In genomic region chr6:96811136-96811535, GRCh38 we compare ENCODE assay signal across 18 cellular contexts. TPM values are rescaled to one million over a fixed set of nuclear protein-coding genes. Genes with fewer than 3 reads are reported as not detected.
A peak's percentile ranks its signal among the peaks of the same experiment; 100 is the strongest.
DNase-seq lines count a peak whose midpoint lies in the region; ATAC-seq and TF ChIP-seq lines count a peak whose summit lies in the region.
"Had no signal": no experiment of that assay in that cellular context is flagged by ENCODE, and none has a peak within 500 bp of the region (broad histone marks: within the 10 kb centered on the region; RNA-seq: fewer than 3 reads in every experiment).

No MANE protein-coding gene starts in this region.

- H3K79me2 ChIP-seq in mammary epithelial cell (ENCODE audit: insufficient read depth, low read length) (no peaks in the 10 kb centered on the region), neural progenitor cell (ENCODE audit: low read depth) (peaks cover 50% of the 10 kb centered on the region)

- BruUV-seq in mammary epithelial cell (replicated peaks; lab: Mats Ljungman, UMichigan) (no TSS peak), MCF 10A (replicated peaks; lab: Mats Ljungman, UMichigan) (no TSS peak)

- ATAC-seq in psoas muscle: no peak
- ATAC-seq in GM18861 (IDR thresholded peaks at IDR 0.05; ENCODE audit: unreplicated experiment): no peak
- no peak for ATAC-seq in lower lobe of right lung
- ATAC-seq: Right ventricle myocardium inferior had no signal

- H3K27ac Mint-ChIP-seq in MCF 10A (ENCODE audit: low read depth, unreplicated experiment) (no peak overlapping the region), neural progenitor cell (no peak overlapping the region)
- H3K27ac Mint-ChIP-seq: CD8-positive, alpha-beta memory T cell had no signal

- H3K4me2 ChIP-seq in mammary epithelial cell (ENCODE audit: insufficient read depth, low read depth, low read length) (peak overlapping the region; percentile 18), neural progenitor cell (no peak overlapping the region)

- H3K9ac ChIP-seq in mammary epithelial cell (ENCODE audit: insufficient read depth, low read length) (no peak overlapping the region), neural progenitor cell (no peak overlapping the region)

- dilution Hi-C loops in mammary epithelial cell (cut with HindIII; ENCODE audit: low sequenced_read_pairs): no loop called here

- H3K27me3 Mint-ChIP-seq in MCF 10A (ENCODE audit: insufficient read depth, unreplicated experiment) (peaks cover 15% of the 10 kb centered on the region), neural progenitor cell (ENCODE audit: insufficient read depth, low read depth) (no peaks in the 10 kb centered on the region)

- H3K4me1 Mint-ChIP-seq in MCF 10A (ENCODE audit: insufficient read depth, unreplicated experiment) (no peaks in the 10 kb centered on the region), neural progenitor cell (peaks cover under 1% of the 10 kb centered on the region)

- CTCF ChIA-PET in mammary epithelial cell (lab: Charles Lee; ENCODE audit: low non-redundant PET): no interaction called here
- CTCF ChIA-PET in MCF 10A (lab: Yijun Ruan, JAX): interaction anchor here (0.6 kb wide), 1 partner anchor 88 kb away, joined by 3 read pairs; no protein-coding TSS in a partner anchor

- 24% methylated on average over 5 of the region's 5 CpGs for WGBS in mammary epithelial cell (ENCODE audit: low coverage, missing lambda C conversion rate)
- WGBS in urinary bladder: 86% methylated on average over 5 of the region's 5 CpGs
- WGBS in psoas muscle, 3 donors: 86 to 89% (median 89%) methylated on average over 5 of the region's 5 CpGs

- H3K27me3 ChIP-seq in mammary epithelial cell (ENCODE audit: insufficient read depth, low read length) (no peaks in the 10 kb centered on the region), neural progenitor cell (no peaks in the 10 kb centered on the region), psoas muscle (ENCODE audit: insufficient read depth in 3 of 3, low read length in 2 of 3) (no peaks in the 10 kb centered on the region), lower lobe of right lung (ENCODE audit: low read depth) (no peaks in the 10 kb centered on the region)

- H3K4me1 ChIP-seq in mammary epithelial cell (ENCODE audit: insufficient read depth, low read length) (no peaks in the 10 kb centered on the region), neural progenitor cell (peaks cover 9% of the 10 kb centered on the region), urinary bladder (ENCODE audit: insufficient read depth) (no peaks in the 10 kb centered on the region), psoas muscle (no peaks in the 10 kb centered on the region), lower lobe of right lung (no peaks in the 10 kb centered on the region)

- H3K9me3 ChIP-seq in mammary epithelial cell (replicated peaks; ENCODE audit: insufficient read depth, low read length): no peaks in the 10 kb centered on the region
- no peaks in the 10 kb centered on the region for H3K9me3 ChIP-seq in neural progenitor cell (ENCODE audit: low read depth)
- no peaks in the 10 kb centered on the region for H3K9me3 ChIP-seq in psoas muscle
- H3K9me3 ChIP-seq in lower lobe of right lung: no peaks in the 10 kb centered on the region

- H4K20me1 ChIP-seq in mammary epithelial cell (ENCODE audit: insufficient read depth, low read length): no peaks in the 10 kb centered on the region
- H4K20me1 ChIP-seq in neural progenitor cell (ENCODE audit: low read depth): peaks cover 9% of the 10 kb centered on the region

- intact Hi-C loops in mammary epithelial cell (cut with micrococcal nuclease) (no loop called here), MCF 10A (cut with micrococcal nuclease) (no loop called here), psoas muscle (cut with DNase I) (no loop called here), lower lobe of right lung (cut with DNase I) (no loop called here)

- DNase-seq in mammary epithelial cell (no peak), MCF 10A (ENCODE audit: unreplicated experiment) (no peak), choroid plexus epithelial cell (ENCODE audit: low read depth) (peak; percentile 13), neural progenitor cell (ENCODE audit: low spot score) (peak; percentile 34), psoas muscle (no peak), lower lobe of right lung (no peak)
- DNase-seq: CD8-positive, alpha-beta memory T cell; MM.1S; NCI-H1092 treated with DMSO at 0.1 percent for 48 hours; NCI-H1436 treated with DMSO at 0.1 percent for 48 hours; NCI-H1930; NCI-H446; NCI-H526 treated with DMSO at 0.1 percent for 48 hours; OCI-M1 had no signal

- H3K36me3 ChIP-seq in mammary epithelial cell (ENCODE audit: insufficient read depth, low read length): no peaks in the 10 kb centered on the region
- no peaks in the 10 kb centered on the region for H3K36me3 ChIP-seq in neural progenitor cell
- H3K36me3 ChIP-seq in urinary bladder (ENCODE audit: insufficient read depth): no peaks in the 10 kb centered on the region
- no peaks in the 10 kb centered on the region for H3K36me3 ChIP-seq in psoas muscle (ENCODE audit: insufficient read depth in 1 of 2, low read depth in 1 of 2)
- H3K36me3 ChIP-seq in lower lobe of right lung: no peaks in the 10 kb centered on the region

- H3K9me3 Mint-ChIP-seq in MCF 10A (ENCODE audit: unreplicated experiment) (no peaks in the 10 kb centered on the region), neural progenitor cell (no peaks in the 10 kb centered on the region)
- H3K9me3 Mint-ChIP-seq: CD8-positive, alpha-beta memory T cell had no signal

- in situ Hi-C loops in mammary epithelial cell (cut with MboI; ENCODE audit: low sequenced_read_pairs in 2 of 2): no loop called here

- POLR2A ChIA-PET in MCF 10A (lab: Yijun Ruan, JAX): no interaction called here

- peak overlapping the region; percentile 22 for H2AFZ ChIP-seq in mammary epithelial cell (ENCODE audit: low read depth, low read length)
- no peak overlapping the region for H2AFZ ChIP-seq in neural progenitor cell (replicated peaks)

- H3F3A ChIP-seq in neural progenitor cell (ENCODE audit: low read depth): no peaks in the 10 kb centered on the region

- no peak overlapping the region for H3K4me3 ChIP-seq in mammary epithelial cell (replicated peaks in 1 of 3; ENCODE audit: insufficient read depth in 1 of 3, low read depth in 2 of 3, low read length in 3 of 3)
- H3K4me3 ChIP-seq in choroid plexus epithelial cell (ENCODE audit: low read depth, low read length): no peak overlapping the region
- no peak overlapping the region for H3K4me3 ChIP-seq in neural progenitor cell
- H3K4me3 ChIP-seq in urinary bladder (ENCODE audit: low read depth, low read length): no peak overlapping the region
- H3K4me3 ChIP-seq in psoas muscle: no peak overlapping the region
- no peak overlapping the region for H3K4me3 ChIP-seq in lower lobe of right lung

- H3K4me3 Mint-ChIP-seq in MCF 10A (ENCODE audit: unreplicated experiment) (no peak overlapping the region), neural progenitor cell (no peak overlapping the region)
- H3K4me3 Mint-ChIP-seq: CD8-positive, alpha-beta memory T cell had no signal

- H3K36me3 Mint-ChIP-seq in MCF 10A (ENCODE audit: insufficient read depth, unreplicated experiment): no peaks in the 10 kb centered on the region
- no peaks in the 10 kb centered on the region for H3K36me3 Mint-ChIP-seq in neural progenitor cell
- H3K36me3 Mint-ChIP-seq: CD8-positive, alpha-beta memory T cell had no signal

- no peak overlapping the region for H3K27ac ChIP-seq in mammary epithelial cell (ENCODE audit: insufficient read depth, low read depth, low read length)
- H3K27ac ChIP-seq in neural progenitor cell: no peak overlapping the region
- H3K27ac ChIP-seq in urinary bladder (ENCODE audit: low read depth): peak overlapping the region; percentile 52
- no peak overlapping the region for H3K27ac ChIP-seq in psoas muscle
- no peak overlapping the region for H3K27ac ChIP-seq in lower lobe of right lung
- H3K27ac ChIP-seq: C4-2B had no signal

- TF ChIP-seq CTCF in mammary epithelial cell (conservative IDR thresholded peaks at IDR 0.05 in 1 of 2, IDR thresholded peaks at IDR 0.05 in 1 of 2; ENCODE audit: extremely low read depth in 1 of 2, insufficient read depth in 1 of 2, low read depth in 1 of 2, low read length in 2 of 2) (peak in 1 of 2 donors; percentile 28), MCF 10A (IDR thresholded peaks at IDR 0.05; ENCODE audit: unreplicated experiment) (no peak), choroid plexus epithelial cell (conservative IDR thresholded peaks at IDR 0.05; ENCODE audit: low read depth, low read length) (no peak), neural progenitor cell (IDR thresholded peaks at IDR 0.05) (no peak), psoas muscle (IDR thresholded peaks at IDR 0.05) (no peak), lower lobe of right lung (IDR thresholded peaks at IDR 0.05) (no peak)

RNA-seq across cellular contexts. Expression of gene GPR63, which starts 26.1 kb away (rescaled TPM):
- 1 to 10 TPM; 1.2 to 2.7 TPM for total RNA-seq in mammary epithelial cell
- polyA plus RNA-seq in mammary epithelial cell: 1.3 TPM
- 1.0 TPM for polyA minus RNA-seq in mammary epithelial cell
- 0.42 and 0.54 TPM in 2 replicates for total RNA-seq in MCF 10A (2022)
- 13.2 and 18.2 TPM in 2 replicates for total RNA-seq in neural progenitor cell (ENCODE audit: low replicate concordance)
- total RNA-seq in urinary bladder: 9.7 TPM
- polyA plus RNA-seq in urinary bladder: 1.1 TPM
- total RNA-seq in psoas muscle: under 1 TPM in 3 of 4 donors, not detected in 1; 0.05 to 0.11 (median 0.08) TPM
- under 1 TPM; 0.03 to 0.13 (median 0.03) TPM for polyA plus RNA-seq in psoas muscle
- total RNA-seq in lower lobe of right lung: 0.71 TPM

Comparison
In these comparisons a context has a peak if more than half of its experiments do, and no peak if none do; other contexts are left out.
1. DNase-seq: peak in choroid plexus epithelial cell (single experiment) and neural progenitor cell (single experiment); none in mammary epithelial cell (single experiment), MCF 10A (single experiment), psoas muscle (0 of 2) and lower lobe of right lung (single experiment).